ENCODE assay signal across 1 cellular context in the genomic region with DNA sequence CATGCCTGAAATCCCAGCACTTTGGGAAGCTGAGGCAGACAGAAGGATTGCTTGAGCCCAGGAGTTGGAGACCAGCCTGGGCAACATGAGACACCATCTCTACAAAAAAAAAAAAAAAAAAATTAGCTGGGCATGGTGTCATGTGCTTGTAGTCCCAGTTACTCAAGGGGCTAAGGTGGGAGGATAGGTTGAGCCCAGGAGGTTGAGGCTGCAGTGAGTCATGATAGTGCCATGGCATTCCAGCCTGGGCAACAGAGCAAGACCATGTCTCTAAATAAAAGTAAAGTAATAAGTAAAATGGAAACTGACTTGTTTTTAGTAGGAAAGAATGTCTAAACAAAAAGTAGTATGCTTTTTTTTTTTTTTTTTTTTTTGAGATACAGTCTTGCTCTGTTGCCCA.
TF ChIP-seq lines count a peak whose summit lies in the region.

No MANE protein-coding gene starts in this region.

TF ChIP-seq in IMR-90, 13 proteins besides CTCF, POLR2A, EP300 and RAD21 (continued from another document):
- TF ChIP-seq RFX5 (IDR thresholded peaks at IDR 0.05; ENCODE audit: low read depth, low read length) (no peak), BHLHE40 (IDR thresholded peaks at IDR 0.05; ENCODE audit: low read depth, low read length) (no peak), SMC3 (IDR thresholded peaks at IDR 0.05; ENCODE audit: low read depth, low read length) (no peak), MXI1 (IDR thresholded peaks at IDR 0.05; ENCODE audit: borderline replicate concordance, low read depth, low read length) (no peak), MAFK (IDR thresholded peaks at IDR 0.05; ENCODE audit: low read depth, low read length) (no peak)
- TF ChIP-seq, protein P1, sequence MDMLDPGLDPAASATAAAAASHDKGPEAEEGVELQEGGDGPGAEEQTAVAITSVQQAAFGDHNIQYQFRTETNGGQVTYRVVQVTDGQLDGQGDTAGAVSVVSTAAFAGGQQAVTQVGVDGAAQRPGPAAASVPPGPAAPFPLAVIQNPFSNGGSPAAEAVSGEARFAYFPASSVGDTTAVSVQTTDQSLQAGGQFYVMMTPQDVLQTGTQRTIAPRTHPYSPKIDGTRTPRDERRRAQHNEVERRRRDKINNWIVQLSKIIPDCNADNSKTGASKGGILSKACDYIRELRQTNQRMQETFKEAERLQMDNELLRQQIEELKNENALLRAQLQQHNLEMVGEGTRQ (IDR thresholded peaks at IDR 0.05; ENCODE audit: low read depth, low read length), result no peak
TF ChIP-seq in IMR-90: peak in this region for 0.
